In the genomic region with DNA sequence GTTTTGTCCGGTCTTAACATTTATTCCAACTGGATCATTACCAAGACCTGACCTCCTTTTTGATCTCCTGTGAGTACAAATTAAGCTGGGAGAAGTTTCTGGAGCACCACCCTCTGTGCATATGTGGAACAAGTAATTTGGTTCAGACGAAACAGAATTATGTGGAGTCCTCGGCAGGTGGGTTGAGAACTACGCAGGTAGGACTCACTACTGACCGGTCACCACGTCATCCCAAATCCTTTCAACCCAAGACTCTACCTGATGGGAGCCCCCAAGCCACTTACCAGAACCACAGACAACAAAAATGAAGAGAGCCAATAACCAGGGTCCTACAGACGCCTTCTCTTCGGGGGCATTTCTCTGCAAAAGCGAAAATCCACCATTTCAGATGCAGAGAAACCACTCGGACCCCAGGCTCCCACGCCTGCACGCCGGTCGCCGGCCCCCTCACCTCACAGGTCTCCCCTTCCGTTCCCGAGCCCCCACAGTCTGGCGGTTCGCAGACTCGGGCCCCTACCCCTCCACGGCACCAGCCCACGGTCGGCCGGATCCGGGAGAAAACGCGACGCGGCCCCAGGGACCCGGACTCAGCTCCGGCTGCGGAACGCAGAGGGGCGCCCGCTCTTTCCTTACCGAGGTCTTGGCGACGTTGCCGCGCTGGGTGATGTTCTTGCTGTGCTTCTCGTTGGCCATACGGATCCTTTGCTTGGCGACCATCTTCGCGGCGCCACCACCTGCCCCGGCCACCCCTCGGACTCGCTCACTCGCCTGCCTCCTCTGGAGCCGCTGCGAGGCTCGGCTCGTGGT, we compare ENCODE assay signal across 8 cellular contexts. TPM values are rescaled to one million over a fixed set of nuclear protein-coding genes. Genes with fewer than 3 reads are reported as not detected.
A peak's percentile ranks its signal among the peaks of the same experiment; 100 is the strongest.
DNase-seq lines count a peak whose midpoint lies in the region; ATAC-seq and TF ChIP-seq lines count a peak whose summit lies in the region.

No MANE protein-coding gene starts in this region.

- H3K36me3 ChIP-seq in endocrine pancreas (ENCODE audit: control insufficient read depth, insufficient read depth, low read length): peaks cover 3% of the 10 kb centered on the region

- ATAC-seq in stimulated activated naive B cell treated with anti-CD40 and anti-IgM and Interleukin-4, amounts not matched to agents 10 μg/mL and 1 μg/mL and 100 μg/mL, for 72 hours (replicated peaks): peak in 1 of 2 donors; percentile 2
- ATAC-seq in HG03378 (IDR thresholded peaks at IDR 0.05; ENCODE audit: unreplicated experiment): no peak

- peak overlapping the region; percentile 91 for H3K4me3 ChIP-seq in AG09309 (ENCODE audit: control insufficient read depth, low read depth, low read length)
- H3K4me3 ChIP-seq in Jurkat, Clone E6-1 (ENCODE audit: low read length): peak overlapping the region; percentile 89
- peak overlapping the region; percentile 99 for H3K4me3 ChIP-seq in endocrine pancreas (ENCODE audit: control insufficient read depth, insufficient read depth, low read length)
- peak overlapping the region; percentile 74 for H3K4me3 ChIP-seq in mononuclear cell (ENCODE audit: low read length)

- H3K9ac ChIP-seq in endocrine pancreas (ENCODE audit: control insufficient read depth, insufficient read depth, low read length): peak overlapping the region; percentile 99

- H3K4me1 ChIP-seq in endocrine pancreas (ENCODE audit: control insufficient read depth, insufficient read depth, low read length) (peaks cover 46% of the 10 kb centered on the region), mononuclear cell (ENCODE audit: insufficient read depth, low read length) (peaks cover 27% of the 10 kb centered on the region)

- TF ChIP-seq CTCF in AG09309 (IDR thresholded peaks at IDR 0.05; ENCODE audit: control insufficient read depth, insufficient read depth, low read depth, low read length, missing control alignments): no peak

- H3K36me3 Mint-ChIP-seq in stimulated activated naive B cell treated with anti-CD40 and anti-IgM and Interleukin-4, amounts not matched to agents 10 μg/mL and 1 μg/mL and 100 μg/mL, for 72 hours: peaks cover 14 to 33% of the 10 kb centered on the region in 2 donors

- H3K9me3 ChIP-seq in endocrine pancreas (ENCODE audit: control insufficient read depth, low read length): no peaks in the 10 kb centered on the region
- no peaks in the 10 kb centered on the region for H3K9me3 ChIP-seq in mononuclear cell (ENCODE audit: low read depth, low read length)

- H3K27me3 ChIP-seq in endocrine pancreas (ENCODE audit: control insufficient read depth, insufficient read depth, low read length) (no peaks in the 10 kb centered on the region), mononuclear cell (ENCODE audit: insufficient read depth, low read length) (no peaks in the 10 kb centered on the region)

- no peaks in the 10 kb centered on the region for H3K27me3 Mint-ChIP-seq in stimulated activated naive B cell treated with anti-CD40 and anti-IgM and Interleukin-4, amounts not matched to agents 10 μg/mL and 1 μg/mL and 100 μg/mL, for 72 hours

- H3K4me3 Mint-ChIP-seq in stimulated activated naive B cell treated with anti-CD40 and anti-IgM and Interleukin-4, amounts not matched to agents 10 μg/mL and 1 μg/mL and 100 μg/mL, for 72 hours: peak overlapping the region; percentile 94 to 98

- no peaks in the 10 kb centered on the region for H3K9me3 Mint-ChIP-seq in stimulated activated naive B cell treated with anti-CD40 and anti-IgM and Interleukin-4, amounts not matched to agents 10 μg/mL and 1 μg/mL and 100 μg/mL, for 72 hours

- H3K27ac Mint-ChIP-seq in stimulated activated naive B cell treated with anti-CD40 and anti-IgM and Interleukin-4, amounts not matched to agents 10 μg/mL and 1 μg/mL and 100 μg/mL, for 72 hours: peak overlapping the region; percentile 99

- DNase-seq in AG09309 (ENCODE audit: low read depth) (no peak), GM19238 (ENCODE audit: insufficient read length, low spot score) (peak; percentile 11)
- no peak for DNase-seq in Jurkat, Clone E6-1 (ENCODE audit: low read depth, low spot score)
- DNase-seq in activated CD4-positive, alpha-beta T cell treated with anti-CD3 and anti-CD28 coated beads for 48 hours: peak; percentile 62
- no peak for DNase-seq in stimulated activated naive B cell treated with anti-CD40 and anti-IgM and Interleukin-4, amounts not matched to agents 10 μg/mL and 1 μg/mL and 100 μg/mL, for 72 hours

- H3K4me1 Mint-ChIP-seq in stimulated activated naive B cell treated with anti-CD40 and anti-IgM and Interleukin-4, amounts not matched to agents 10 μg/mL and 1 μg/mL and 100 μg/mL, for 72 hours: peaks cover 10 to 50% of the 10 kb centered on the region in 2 donors

RNA-seq across cellular contexts. Expression of gene SERP1, which starts 0.7 kb away (rescaled TPM):
- 142 TPM for polyA plus RNA-seq in Jurkat, Clone E6-1 (2012; ENCODE audit: insufficient read depth, insufficient read length)
- total RNA-seq in mononuclear cell: 261 TPM

RNA-seq across cellular contexts. Expression of gene EIF2A, which starts 1.0 kb away (rescaled TPM):
- polyA plus RNA-seq in Jurkat, Clone E6-1 (2012; ENCODE audit: insufficient read depth, insufficient read length): 101 TPM
- 246 TPM for total RNA-seq in mononuclear cell

RNA-seq across cellular contexts. Expression of gene SELENOT, which starts 57.5 kb away (rescaled TPM):
- polyA plus RNA-seq in Jurkat, Clone E6-1 (2012; ENCODE audit: insufficient read depth, insufficient read length): 108 TPM
- total RNA-seq in mononuclear cell: 268 TPM

Comparison
In these comparisons a context has a peak if more than half of its experiments do, and no peak if none do; other contexts are left out.
1. DNase-seq: peak in GM19238 (single experiment) and activated CD4-positive, alpha-beta T cell treated with anti-CD3 and anti-CD28 coated beads for 48 hours (single experiment); none in AG09309 (single experiment), Jurkat, Clone E6-1 (single experiment) and stimulated activated naive B cell treated with anti-CD40 and anti-IgM and Interleukin-4, amounts not matched to agents 10 μg/mL and 1 μg/mL and 100 μg/mL, for 72 hours (single experiment).
2. Peak in every context shown above with its lines, with median percentiles within 50 percentile points of each other: H3K4me3 ChIP-seq.